Comparison of ENCODE assay signal across 27 cellular contexts in genomic region chr7:157966490-157966889, GRCh38.
"Had no signal": no experiment of that assay in that cellular context is flagged by ENCODE, and none has a peak within 500 bp of the region (broad histone marks: within the 10 kb centered on the region; RNA-seq: fewer than 3 reads in every experiment).

No MANE protein-coding gene starts in this region.

- FAIRE-seq: pancreas had no signal

- ATAC-seq: naive thymus-derived CD4-positive, alpha-beta T cell; natural killer cell; pancreas; sciatic nerve; stimulated activated memory B cell treated with anti-CD40 and anti-IgM and Interleukin-4, amounts not matched to agents 10 μg/mL and 1 μg/mL and 100 μg/mL, for 72 hours; stimulated activated naive CD8-positive, alpha-beta T cell treated with anti-CD3 and anti-CD28 coated beads, Interleukin-15, amount 100 ng/mL, for 72 hours; stimulated activated naive CD8-positive, alpha-beta T cell treated with anti-CD3 and anti-CD28 coated beads, Interleukin-15, Interleukin-2, amounts not matched to agents 100 U/mL and 50 U/mL, for 24 hours; upper lobe of right lung had no signal

- H3K4me2 ChIP-seq: neural progenitor cell, smooth muscle cell had no signal

- H3K9ac ChIP-seq: neural progenitor cell had no signal

- H3K27ac ChIP-seq: neural progenitor cell, pancreas, prostate gland, right atrium auricular region, skin epidermis, spleen, suprapubic skin, testis, tibial artery, transverse colon, upper lobe of right lung, vagina had no signal

- H3K4me3 ChIP-seq: neural progenitor cell, pancreas, prostate gland, right atrium auricular region, skin epidermis, smooth muscle cell, spleen, suprapubic skin, testis, tibial artery, transverse colon, upper lobe of right lung, vagina had no signal

- DNase-seq: naive thymus-derived CD4-positive, alpha-beta T cell; natural killer cell; pancreas; retina; stimulated activated CD4-positive, alpha-beta T cell treated with anti-CD3 and anti-CD28 coated beads, Interleukin-12 subunit alpha, Interleukin-12 subunit beta, amount 100 ng/mL, for 4 hours; stimulated activated CD4-positive, alpha-beta T cell treated with anti-CD3 and anti-CD28 coated beads, Interleukin-1b, Interleukin-23, amount 100 ng/mL, for 48 hours; stimulated activated CD4-positive, alpha-beta T cell treated with anti-CD3 and anti-CD28 coated beads, Interleukin-4, amount 100 ng/mL, for 1 hour; stimulated activated CD4-positive, alpha-beta T cell treated with anti-CD3 and anti-CD28 coated beads, Interleukin-4, amount 100 ng/mL, for 4 hours; stimulated activated CD8-positive, alpha-beta memory T cell treated with anti-CD3 and anti-CD28 coated beads, Interleukin-4, amount 100 ng/mL, for 48 hours; stimulated activated naive CD4-positive, alpha-beta T cell; stimulated activated naive CD8-positive, alpha-beta T cell treated with anti-CD3 and anti-CD28 coated beads, Interleukin-15, amount 100 ng/mL, for 72 hours; stimulated activated naive CD8-positive, alpha-beta T cell treated with anti-CD3 and anti-CD28 coated beads, Interleukin-15, Interleukin-2, amounts not matched to agents 100 U/mL and 50 U/mL, for 24 hours; substantia nigra; testis; tibial artery; transverse colon; upper lobe of right lung had no signal

- H2AFZ ChIP-seq: neural progenitor cell had no signal

- H3K4me1 ChIP-seq: pancreas, prostate gland, right atrium auricular region, spleen, suprapubic skin, testis, tibial artery, transverse colon, upper lobe of right lung, vagina had no signal

- H3K27me3 ChIP-seq: pancreas, right atrium auricular region, testis, upper lobe of right lung, vagina had no signal

- H3K36me3 ChIP-seq: neural progenitor cell, pancreas, prostate gland, right atrium auricular region, spleen, suprapubic skin, tibial artery, transverse colon, upper lobe of right lung, vagina had no signal

- H3K9me3 ChIP-seq: pancreas, prostate gland, right atrium auricular region, testis, tibial artery, transverse colon, upper lobe of right lung, vagina had no signal
